Comparison of ENCODE assay signal across 21 cellular contexts in genomic region chr7:28266377-28266776, GRCh38.
"Had no signal": no experiment of that assay in that cellular context is flagged by ENCODE, and none has a peak within 500 bp of the region (broad histone marks: within the 10 kb centered on the region; RNA-seq: fewer than 3 reads in every experiment).

No MANE protein-coding gene starts in this region.

- H2AFZ ChIP-seq: hepatocyte had no signal

- H3K27ac ChIP-seq: cardiac muscle cell, esophagus squamous epithelium, hepatocyte, neutrophil, pancreas, stomach, testis, upper lobe of left lung had no signal

- H3K4me3 ChIP-seq: cardiac muscle cell, esophagus squamous epithelium, hepatocyte, lung, pancreas, smooth muscle cell, stomach, testis, upper lobe of left lung had no signal

- H3K36me3 Mint-ChIP-seq: activated CD4-positive, alpha-beta memory T cell treated with anti-CD3 and anti-CD28 coated beads for 36 hours; activated naive CD8-positive, alpha-beta T cell; natural killer cell had no signal

- ATAC-seq: pancreas, sciatic nerve, WTC11 had no signal

- H3K4me3 Mint-ChIP-seq: activated CD4-positive, alpha-beta memory T cell treated with anti-CD3 and anti-CD28 coated beads for 36 hours; activated naive CD8-positive, alpha-beta T cell; natural killer cell; WTC11 had no signal

- H3K27me3 ChIP-seq: cardiac muscle cell, esophagus squamous epithelium, hepatocyte, neutrophil, pancreas, stomach, testis, upper lobe of left lung had no signal

- H3K79me2 ChIP-seq: hepatocyte had no signal

- H3K36me3 ChIP-seq: cardiac muscle cell, esophagus squamous epithelium, neutrophil, pancreas, stomach, upper lobe of left lung had no signal

- H3K9me3 ChIP-seq: esophagus squamous epithelium, neutrophil, pancreas, stomach, testis, upper lobe of left lung had no signal

- H3K4me2 ChIP-seq: hepatocyte, smooth muscle cell had no signal

- DNase-seq: activated CD4-positive, alpha-beta memory T cell treated with anti-CD3 and anti-CD28 coated beads for 36 hours; activated CD4-positive, alpha-beta T cell treated with anti-CD3 and anti-CD28 coated beads for 4 hours; activated T-cell treated with anti-CD3 and anti-CD28 coated beads for 4 hours; dermis blood vessel endothelial cell; effector memory CD4-positive, alpha-beta T cell; esophagus squamous epithelium; islet precursor cell; natural killer cell; pancreas; stimulated activated CD4-positive, alpha-beta T cell treated with anti-CD3 and anti-CD28 coated beads, Interleukin-4, amount 100 ng/mL, for 1 hour; stomach; testis; upper lobe of left lung had no signal

- H3K4me1 ChIP-seq: esophagus squamous epithelium, pancreas, stomach, upper lobe of left lung had no signal

- H3K9me3 Mint-ChIP-seq: activated CD4-positive, alpha-beta memory T cell treated with anti-CD3 and anti-CD28 coated beads for 36 hours; natural killer cell had no signal
